ENCODE assay signal across 19 cellular contexts in the genomic region with DNA sequence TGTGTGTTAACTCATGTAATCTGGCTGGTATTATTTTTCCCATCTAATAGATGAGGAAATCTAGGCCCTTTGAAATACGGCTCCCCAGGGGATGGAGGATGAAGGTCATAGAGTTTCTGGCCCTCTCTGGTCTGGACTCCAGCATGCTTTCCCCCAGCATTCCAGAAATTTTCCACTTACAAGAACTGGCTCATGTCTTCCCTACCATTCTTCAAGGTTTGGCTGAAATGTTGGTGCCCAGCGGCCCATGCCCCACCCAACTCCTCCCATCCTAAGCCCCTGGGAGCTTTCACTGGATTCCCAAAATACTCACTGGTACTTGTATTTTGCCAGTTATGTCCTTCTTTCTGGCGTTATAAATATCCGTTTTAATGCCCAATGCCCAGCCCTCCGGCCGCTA.
DNase-seq lines count a peak whose midpoint lies in the region; FAIRE-seq and TF ChIP-seq lines count a peak whose summit lies in the region.
"Had no signal": no experiment of that assay in that cellular context is flagged by ENCODE, and none has a peak within 500 bp of the region (broad histone marks: within the 10 kb centered on the region; RNA-seq: fewer than 3 reads in every experiment).

No MANE protein-coding gene starts in this region.

- intact Hi-C loops in tibial artery (cut with DNase I; ENCODE audit: low total_unique reads), result no loop called here

- H3K9me3 ChIP-seq in tibial artery, result peaks cover 0 to 2% (median 0%) of the 10 kb centered on the region in 3 donors

- peak overlapping the region; percentile 25 to 61 for H3K27ac ChIP-seq in tibial artery
- H3K27ac ChIP-seq: BLaER1 had no signal

- TF ChIP-seq CTCF in tibial artery (IDR thresholded peaks at IDR 0.05), result no peak

- no peaks in the 10 kb centered on the region for H3K27me3 ChIP-seq in tibial artery
- H3K27me3 ChIP-seq: BLaER1 had no signal

- DNase-seq in GM04503 (ENCODE audit: low read depth), result peak; percentile 27
- DNase-seq in islet precursor cell, result peak; percentile 53
- DNase-seq in tibial artery, result peak in 1 of 2 donors; percentile 71
- DNase-seq in retina, result no peak
- DNase-seq in stimulated activated CD4-positive, alpha-beta T cell treated with anti-CD3 and anti-CD28 coated beads, Interleukin-2, amount 100 ng/mL, for 48 hours, result no peak
- DNase-seq in GM12892 (ENCODE audit: insufficient read length), result no peak
- DNase-seq: CD4-positive, alpha-beta T cell; DND-41; KG1; MV-4-11; NCI-H1105 treated with DMSO at 0.1 percent for 48 hours; NCI-H2029 treated with DMSO at 0.1 percent for 48 hours; NCI-H226; NCI-H510A treated with DMSO at 0.1 percent for 48 hours; NCI-H748 treated with DMSO at 0.1 percent for 48 hours had no signal

- no peak for FAIRE-seq in GM12892 (lab: Jason Lieb, UNC)
- FAIRE-seq: GM19239, HTR-8/SVneo had no signal

- H3K4me1 ChIP-seq in tibial artery, result peaks cover 0 to 50% (median 14%) of the 10 kb centered on the region in 4 donors

- H3K4me3 ChIP-seq in tibial artery, result no peak overlapping the region
- H3K4me3 ChIP-seq: BLaER1 had no signal

- TF ChIP-seq POLR2A in GM12892 (IDR thresholded peaks at IDR 0.05; ENCODE audit: low read depth, low read length), result no peak

- H3K36me3 ChIP-seq in tibial artery, result no peaks in the 10 kb centered on the region
- H3K36me3 ChIP-seq: BLaER1 had no signal

TF ChIP-seq in PFSK-1, 5 proteins besides CTCF, POLR2A, EP300 and RAD21:
- no peak for TF ChIP-seq FOXP2 (optimal IDR thresholded peaks at IDR 0.05; ENCODE audit: borderline replicate concordance, extremely low read depth, extremely low read length, insufficient read depth)
- TF ChIP-seq POLR2AphosphoS5 (IDR thresholded peaks at IDR 0.05; ENCODE audit: low read depth, low read length), result 0 out of 2 replicates have a peak, but pooled peaks have one; percentile 32
TF ChIP-seq in PFSK-1: peak in this region for 1.

Comparison
In these comparisons a context has a peak if more than half of its experiments do, and no peak if none do; other contexts are left out.
1. DNase-seq: peak in GM04503 (single experiment) and islet precursor cell (single experiment); none in retina (single experiment), stimulated activated CD4-positive, alpha-beta T cell treated with anti-CD3 and anti-CD28 coated beads, Interleukin-2, amount 100 ng/mL, for 48 hours (0 of 2) and GM12892 (single experiment).